9 cellular contexts compared by ENCODE assay signal in the genomic region with DNA sequence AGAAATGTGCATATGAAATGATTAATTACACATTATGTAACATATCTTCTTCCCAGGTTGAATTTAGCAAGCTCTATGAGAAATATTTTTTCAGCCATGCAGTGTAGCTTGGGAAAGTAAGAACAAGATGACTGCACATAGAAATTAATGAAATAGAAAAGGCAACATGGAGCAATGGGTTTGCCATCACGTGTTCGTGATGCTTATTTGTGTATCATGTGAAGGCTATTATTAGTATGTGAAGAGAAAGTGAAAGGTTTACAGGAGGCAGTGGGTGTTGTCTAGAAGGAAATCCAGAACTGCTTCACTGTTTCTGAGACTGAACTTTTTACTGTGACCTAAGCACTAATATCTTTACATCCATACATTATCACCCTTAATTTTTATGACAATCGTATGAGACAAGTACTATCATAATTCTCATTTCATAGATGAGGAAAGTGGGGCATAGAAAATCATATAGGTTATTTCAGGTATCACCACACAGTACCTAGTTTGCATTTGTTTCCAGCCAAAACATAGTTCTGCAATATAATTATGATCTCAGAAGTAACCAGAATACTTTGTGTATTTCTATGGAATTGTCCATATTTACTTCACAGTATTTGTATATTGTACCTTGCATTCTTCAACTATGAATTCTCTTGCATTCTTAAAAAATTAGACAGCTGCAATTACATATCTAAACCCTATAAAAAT.
DNase-seq lines count a peak whose midpoint lies in the region; ATAC-seq and TF ChIP-seq lines count a peak whose summit lies in the region.
"Had no signal": no experiment of that assay in that cellular context is flagged by ENCODE, and none has a peak within 500 bp of the region (broad histone marks: within the 10 kb centered on the region; RNA-seq: fewer than 3 reads in every experiment).

No MANE protein-coding gene starts in this region.

- no peak overlapping the region for H3K4me3 ChIP-seq in GM12865 (ENCODE audit: low read depth, low read length)
- no peak overlapping the region for H3K4me3 ChIP-seq in choroid plexus epithelial cell (ENCODE audit: low read depth, low read length)

- ATAC-seq in GM19467 (IDR thresholded peaks at IDR 0.05; ENCODE audit: unreplicated experiment) (peak; percentile 99), HG03196 (IDR thresholded peaks at IDR 0.05; ENCODE audit: unreplicated experiment) (peak; percentile 98)

- DNase-seq in GM12865 (ENCODE audit: low read depth) (peak; percentile 71), choroid plexus epithelial cell (ENCODE audit: low read depth) (peak; percentile 13), NCI-H524 (lab: John Stamatoyannopoulos, UW) (no peak), GF-D8 (lab: John Stamatoyannopoulos, UW) (no peak), Ammon's horn (ENCODE audit: low spot score) (no peak)
- no peak for DNase-seq in stimulated activated CD4-positive, alpha-beta T cell treated with anti-CD3 and anti-CD28 coated beads, Interleukin-4, amount 100 ng/mL, for 1 hour
- DNase-seq: NCI-H446 had no signal

- TF ChIP-seq CTCF in GM12865 (IDR thresholded peaks at IDR 0.05; ENCODE audit: insufficient read depth, low read depth, low read length, missing control alignments) (no peak), choroid plexus epithelial cell (conservative IDR thresholded peaks at IDR 0.05; ENCODE audit: low read depth, low read length) (no peak)

Comparison
In these comparisons a context has a peak if more than half of its experiments do, and no peak if none do; other contexts are left out.
1. DNase-seq: peak in GM12865 (single experiment) and choroid plexus epithelial cell (single experiment); none in NCI-H524 (0 of 2), GF-D8 (single experiment), Ammon's horn (single experiment) and stimulated activated CD4-positive, alpha-beta T cell treated with anti-CD3 and anti-CD28 coated beads, Interleukin-4, amount 100 ng/mL, for 1 hour (single experiment).